ENCODE assay signal across 21 cellular contexts in genomic region chr6:111033628-111034289, GRCh38. TPM values are rescaled to one million over a fixed set of nuclear protein-coding genes. Genes with fewer than 3 reads are reported as not detected.
A peak's percentile ranks its signal among the peaks of the same experiment; 100 is the strongest.
DNase-seq lines count a peak whose midpoint lies in the region; ATAC-seq, FAIRE-seq and TF ChIP-seq lines count a peak whose summit lies in the region.
"Had no signal": no experiment of that assay in that cellular context is flagged by ENCODE, and none has a peak within 500 bp of the region (broad histone marks: within the 10 kb centered on the region; RNA-seq: fewer than 3 reads in every experiment).

No MANE protein-coding gene starts in this region.

- POLR2A ChIA-PET in T-cell (lab: Charles Lee): no interaction called here

- DNase-seq in heart left ventricle (no peak), heart right ventricle (no peak), NCI-H748 treated with DMSO at 0.1 percent for 48 hours (lab: John Stamatoyannopoulos, UW) (peak; percentile 10), keratinocyte (ENCODE audit: low read depth, low spot score) (no peak), ureter (ENCODE audit: low spot score) (peak; percentile 47), MV-4-11 (lab: John Stamatoyannopoulos, UW) (no peak), T-cell (no peak), cerebellar nuclear complex (lab: John Stamatoyannopoulos, UW) (no peak)
- DNase-seq: DMS53, KBM-7, NCI-H1048, NCI-H1694 treated with DMSO at 0.1 percent for 48 hours, NCI-H2171, NCI-H524 had no signal

- no peak for TF ChIP-seq POLR2A in heart left ventricle (IDR thresholded peaks at IDR 0.05)

- peaks cover 3 to 6% of the 10 kb centered on the region in 2 donors for H3K27me3 Mint-ChIP-seq in T-cell

- H3K9me3 ChIP-seq in heart left ventricle (no peaks in the 10 kb centered on the region), heart right ventricle (no peaks in the 10 kb centered on the region), keratinocyte (ENCODE audit: control insufficient read depth, low read depth, low read length) (no peaks in the 10 kb centered on the region)

- H3K4me3 ChIP-seq in heart left ventricle (no peak overlapping the region), heart right ventricle (no peak overlapping the region), keratinocyte (ENCODE audit: control insufficient read depth in 2 of 3, extremely low read depth in 1 of 3, insufficient read depth in 2 of 3, low read depth in 1 of 3, low read length in 3 of 3) (no peak overlapping the region)

- H2AFZ ChIP-seq in keratinocyte (ENCODE audit: control insufficient read depth, low read length): no peak overlapping the region

- TF ChIP-seq CTCF in heart left ventricle (IDR thresholded peaks at IDR 0.05): no peak
- TF ChIP-seq CTCF in heart right ventricle (IDR thresholded peaks at IDR 0.05): no peak
- TF ChIP-seq CTCF in keratinocyte (optimal IDR thresholded peaks at IDR 0.05 in 1 of 3, IDR thresholded peaks at IDR 0.05 in 1 of 3, conservative IDR thresholded peaks at IDR 0.05 in 1 of 3; ENCODE audit: extremely low read depth in 1 of 3, insufficient read depth in 2 of 3, low read length in 3 of 3): no peak

- H3K4me1 ChIP-seq in heart left ventricle (peaks cover 0 to 23% (median 0%) of the 10 kb centered on the region in 12 donors), heart right ventricle (peaks cover 0 to 27% (median 0%) of the 10 kb centered on the region in 9 donors), keratinocyte (ENCODE audit: control insufficient read depth, extremely low read depth, insufficient read depth, low read length) (peaks cover 5% of the 10 kb centered on the region)

- H3K79me2 ChIP-seq in keratinocyte (ENCODE audit: control insufficient read depth, insufficient read depth, low read length): no peaks in the 10 kb centered on the region

- no peaks in the 10 kb centered on the region for H3K9me1 ChIP-seq in keratinocyte (ENCODE audit: control insufficient read depth, extremely low read depth, insufficient read depth, low read length)

- dilution Hi-C loops in keratinocyte (cut with MboI; ENCODE audit: extremely low pct_ligation_motif_present, low sequenced_read_pairs): loop anchor here (25.0 kb wide), 1 partner anchor 179 kb away; no protein-coding TSS in a partner anchor

- H3K36me3 ChIP-seq in heart left ventricle (no peaks in the 10 kb centered on the region), heart right ventricle (no peaks in the 10 kb centered on the region), keratinocyte (ENCODE audit: control insufficient read depth in 2 of 2, extremely low read depth in 1 of 2, insufficient read depth in 2 of 2, low read length in 2 of 2) (no peaks in the 10 kb centered on the region)

- H3K36me3 Mint-ChIP-seq in T-cell: no peaks in the 10 kb centered on the region

- ATAC-seq in heart left ventricle (no peak), heart right ventricle (no peak), T-cell (replicated peaks in 1 of 4) (no peak)
- ATAC-seq: HCT116 had no signal

- H3K4me3 Mint-ChIP-seq in T-cell: no peak overlapping the region

- H4K20me1 ChIP-seq in keratinocyte (ENCODE audit: control insufficient read depth, extremely low read depth, insufficient read depth, low read length): no peaks in the 10 kb centered on the region

- H3K9me3 Mint-ChIP-seq in T-cell: no peaks in the 10 kb centered on the region

- H3K27ac ChIP-seq in heart left ventricle: peak overlapping the region in 7 of 12 donors; percentile 26 to 76 (median 58)
- H3K27ac ChIP-seq in heart right ventricle: peak overlapping the region in 5 of 10 donors; percentile 47 to 66 (median 61)
- H3K27ac ChIP-seq in keratinocyte (ENCODE audit: control insufficient read depth, insufficient read depth, low read length): no peak overlapping the region
- H3K27ac ChIP-seq: C4-2B, RWPE1 had no signal

- H3K27me3 ChIP-seq in heart left ventricle (no peaks in the 10 kb centered on the region), heart right ventricle (no peaks in the 10 kb centered on the region), keratinocyte (ENCODE audit: control insufficient read depth, extremely low read depth, insufficient read depth, low read length) (no peaks in the 10 kb centered on the region)

- no peaks in the 10 kb centered on the region for H3K4me1 Mint-ChIP-seq in T-cell

- no peak for FAIRE-seq in keratinocyte (lab: Jason Lieb, UNC)
- FAIRE-seq: A204.1, GM12891, HTR-8/SVneo had no signal

- H3K9ac ChIP-seq in keratinocyte (ENCODE audit: control insufficient read depth, extremely low read depth, insufficient read depth, low read length): no peak overlapping the region

- H3K4me2 ChIP-seq in keratinocyte (ENCODE audit: control insufficient read depth, extremely low read depth, insufficient read depth, low read depth, low read length): peak overlapping the region; percentile 3

- WGBS in heart left ventricle, 4 donors: 59 to 71% (median 63%) methylated on average over 10 of the region's 10 CpGs
- WGBS in heart right ventricle, 2 donors: 61 to 68% methylated on average over 10 of the region's 10 CpGs

- H3K27ac Mint-ChIP-seq in T-cell: no peak overlapping the region

- intact Hi-C loops in heart left ventricle (cut with DNase I): loop anchor here in 3 of 10 donors (2.0 to 10.0 kb wide), 3 partner anchors 53 to 181 kb away; partner anchors contain the start of gene SLC16A10 (in 1 of the 3)
- intact Hi-C loops in heart right ventricle (cut with DNase I): loop anchor here in 3 of 10 donors (5.0 kb wide), 2 partner anchors 54 to 179 kb away; partner anchors contain the start of gene SLC16A10 (in 1 of the 3)

- CTCF ChIA-PET in T-cell (lab: Charles Lee): interaction anchor here in 1 of 2 donors (0.7 kb wide), 1 partner anchor 193 kb away, joined by 3 read pairs; no protein-coding TSS in a partner anchor

RNA-seq across cellular contexts. Expression of gene RPF2, which starts 51.9 kb away (rescaled TPM):
- 10 to 100 TPM; 15.4 to 34.1 (median 22.4) TPM for total RNA-seq in heart left ventricle
- 10 to 100 TPM; 24.5 to 38.7 TPM for polyA plus RNA-seq in heart left ventricle
- total RNA-seq in heart right ventricle: 10 to 100 TPM; 16.7 to 29.8 (median 22.0) TPM
- polyA plus RNA-seq in heart right ventricle: 10 to 100 TPM; 29.7 to 39.2 TPM
- 25.5 to 58.1 TPM (median 31.2 TPM) in 3 replicates for polyA plus RNA-seq in keratinocyte
- polyA plus RNA-seq in keratinocyte (2011; ENCODE audit: low read depth): 37.8 TPM
- polyA plus RNA-seq in keratinocyte (2011; cell fraction: cytosol; rRNA removed): 26.3 and 54.8 TPM in 2 replicates
- 20.4 and 24.4 TPM in 2 replicates for polyA plus RNA-seq in keratinocyte (2011; cell fraction: nucleus; rRNA removed)
- 24.9 and 34.1 TPM in 2 replicates for polyA plus RNA-seq in keratinocyte (2012; ENCODE audit: low replicate concordance)
- polyA minus RNA-seq in keratinocyte: 5.6 to 15.2 TPM (median 6.2 TPM) in 3 replicates
- polyA minus RNA-seq in keratinocyte (2011; cell fraction: cytosol; rRNA and poly(A)+ RNA removed): 9.8 TPM
- 3.3 and 10.2 TPM in 2 replicates for polyA minus RNA-seq in keratinocyte (2011; cell fraction: nucleus; rRNA and poly(A)+ RNA removed)
- 33.0 TPM for total RNA-seq in ureter
- 10 to 100 TPM in 4 of 5 donors, 1 to 10 TPM in 1; 8.1 to 16.2 (median 15.0) TPM for total RNA-seq in T-cell

RNA-seq across cellular contexts. Expression of gene SLC16A10, which starts 53.5 kb away (rescaled TPM):
- total RNA-seq in heart left ventricle (10 to 100 TPM in 2 of 9 donors, 1 to 10 TPM in 7; 5.1 to 16.7 (median 7.4) TPM), heart right ventricle (1 to 10 TPM; 3.1 to 8.1 (median 7.2) TPM), ureter (1.8 TPM), T-cell (10 to 100 TPM; 10.2 to 16.5 (median 14.3) TPM)
- polyA plus RNA-seq in heart left ventricle (1 to 10 TPM; 1.9 TPM), heart right ventricle (1 to 10 TPM; 1.4 to 2.5 TPM), keratinocyte (0.10 TPM in 1 of 3 replicates, not detected in the others)
- polyA plus RNA-seq in keratinocyte (2011; ENCODE audit: low read depth): not detected
- not detected in 2 replicates for polyA plus RNA-seq in keratinocyte (2011; cell fraction: cytosol; rRNA removed)
- polyA plus RNA-seq in keratinocyte (2011; cell fraction: nucleus; rRNA removed): not detected in 2 replicates
- not detected in 2 replicates for polyA plus RNA-seq in keratinocyte (2012; ENCODE audit: low replicate concordance)
- polyA minus RNA-seq in keratinocyte: not detected in 3 replicates
- polyA minus RNA-seq in keratinocyte (2011; cell fraction: cytosol; rRNA and poly(A)+ RNA removed): not detected
- polyA minus RNA-seq in keratinocyte (2011; cell fraction: nucleus; rRNA and poly(A)+ RNA removed): not detected in 2 replicates
- total RNA-seq: OCI-LY7 had no signal

Comparison
In these comparisons a context has a peak if more than half of its experiments do, and no peak if none do; other contexts are left out.
1. DNase-seq: peak in NCI-H748 treated with DMSO at 0.1 percent for 48 hours (single experiment) and ureter (single experiment); none in heart left ventricle (0 of 5), heart right ventricle (0 of 2), keratinocyte (single experiment), MV-4-11 (single experiment), T-cell (0 of 34) and cerebellar nuclear complex (0 of 2).